Comparison of ENCODE assay signal across 15 cellular contexts in genomic region chr11:125428486-125429173, GRCh38.
A peak's percentile ranks its signal among the peaks of the same experiment; 100 is the strongest.
DNase-seq lines count a peak whose midpoint lies in the region; ATAC-seq and TF ChIP-seq lines count a peak whose summit lies in the region.
"Had no signal": no experiment of that assay in that cellular context is flagged by ENCODE, and none has a peak within 500 bp of the region (broad histone marks: within the 10 kb centered on the region; RNA-seq: fewer than 3 reads in every experiment).

No MANE protein-coding gene starts in this region.

- in situ Hi-C loops in GM13976 (cut with MboI; ENCODE audit: low sequenced_read_pairs, unreplicated experiment): no loop called here

- H3K27ac ChIP-seq in body of pancreas: no peak overlapping the region
- H3K27ac ChIP-seq: PC-9, SJCRH30 had no signal

- intact Hi-C loops in body of pancreas (cut with DNase I): no loop called here

- H3K4me3 ChIP-seq in AG09309 (ENCODE audit: control insufficient read depth, low read depth, low read length) (no peak overlapping the region), epithelial cell of esophagus (ENCODE audit: low read length) (no peak overlapping the region), body of pancreas (no peak overlapping the region)
- H3K4me3 ChIP-seq: PC-9, SJCRH30 had no signal

- H3K27me3 ChIP-seq in body of pancreas: no peaks in the 10 kb centered on the region
- H3K27me3 ChIP-seq: SJCRH30 had no signal

- ATAC-seq in GM18502 (IDR thresholded peaks at IDR 0.05; ENCODE audit: poor library complexity, unreplicated experiment) (peak; percentile 12), HG02973 (IDR thresholded peaks at IDR 0.05; ENCODE audit: unreplicated experiment) (no peak), body of pancreas (no peak), GM19467 (IDR thresholded peaks at IDR 0.05; ENCODE audit: unreplicated experiment) (no peak)

- TF ChIP-seq CTCF in AG09309 (IDR thresholded peaks at IDR 0.05; ENCODE audit: control insufficient read depth, insufficient read depth, low read depth, low read length, missing control alignments): peak; percentile 6
- no peak for TF ChIP-seq CTCF in epithelial cell of esophagus (IDR thresholded peaks at IDR 0.05; ENCODE audit: insufficient read depth, low read depth, low read length, missing control alignments)
- TF ChIP-seq CTCF in body of pancreas (IDR thresholded peaks at IDR 0.05): no peak
- no peak for TF ChIP-seq CTCF in GM13976 (IDR thresholded peaks at IDR 0.05; ENCODE audit: borderline replicate concordance, control extremely low read depth, extremely low read depth, insufficient read depth, missing control alignments)

- no peaks in the 10 kb centered on the region for H3K4me1 ChIP-seq in body of pancreas
- H3K4me1 ChIP-seq: SJCRH30 had no signal

- TF ChIP-seq POLR2A in body of pancreas (IDR thresholded peaks at IDR 0.05): no peak

- DNase-seq in AG09309 (ENCODE audit: low read depth) (no peak), OCI-M1 (lab: John Stamatoyannopoulos, UW) (peak; percentile 29), epithelial cell of esophagus (ENCODE audit: low read depth) (peak; percentile 17), body of pancreas (no peak), GM13976 (ENCODE audit: low spot score) (no peak)
- DNase-seq: activated CD4-positive, CD25-positive, alpha-beta regulatory T cell treated with anti-CD3 and anti-CD28 coated beads, Interleukin-2, amount 50 U/mL, for 72 hours; effector CD4-positive, alpha-beta T cell; kidney; NCI-H1048; NCI-H2107 had no signal

- H3K9me3 ChIP-seq in body of pancreas: no peaks in the 10 kb centered on the region
- H3K9me3 ChIP-seq: SJCRH30 had no signal

- WGBS in body of pancreas, 2 donors: 71 to 80% methylated on average over 5 to 11 of the region's 11 CpGs

- no peaks in the 10 kb centered on the region for H3K36me3 ChIP-seq in body of pancreas (replicated peaks in 1 of 2; ENCODE audit: insufficient read depth in 1 of 2, low read depth in 2 of 2)

Comparison
In these comparisons a context has a peak if more than half of its experiments do, and no peak if none do; other contexts are left out.
1. DNase-seq: peak in OCI-M1 (single experiment) and epithelial cell of esophagus (single experiment); none in AG09309 (single experiment), body of pancreas (0 of 4) and GM13976 (single experiment).